ENCODE assay signal across 1 cellular context in the genomic region with DNA sequence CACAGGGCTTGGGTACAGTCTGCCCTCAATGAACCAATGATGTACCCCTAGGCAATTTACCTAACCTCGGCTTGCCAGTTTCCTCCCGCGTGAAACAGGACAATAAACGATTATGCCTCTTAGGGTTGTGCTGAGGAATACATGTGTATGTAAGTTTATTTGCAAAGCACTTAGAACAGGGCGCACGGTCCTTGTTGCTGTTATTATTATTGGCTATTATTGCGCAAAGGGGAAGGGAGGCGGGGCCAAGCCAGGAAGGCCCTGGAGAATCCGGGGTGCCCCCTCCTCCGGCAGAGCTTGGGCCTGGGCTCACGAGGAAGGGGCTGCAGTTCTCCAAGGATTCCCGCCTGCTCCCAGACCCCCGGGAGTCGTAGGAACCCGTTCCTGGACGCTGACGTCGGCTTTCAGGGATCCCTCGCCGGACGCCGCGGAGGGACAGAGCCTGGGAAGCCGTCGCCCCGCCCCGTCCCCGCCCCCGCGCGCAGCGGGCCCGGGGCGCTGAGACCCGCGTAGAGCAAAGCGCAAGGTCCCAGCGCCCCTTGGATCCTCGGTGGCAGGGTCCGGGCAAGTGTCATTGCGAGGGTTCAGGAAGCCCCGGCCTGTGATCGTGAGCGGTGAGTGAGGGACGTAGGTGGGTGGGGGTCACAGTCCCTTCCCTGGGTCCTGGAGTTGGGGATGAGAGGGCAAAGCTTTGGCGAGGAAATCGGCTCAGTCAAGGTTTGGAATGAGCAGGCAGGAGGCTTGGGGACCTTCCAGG.
TF ChIP-seq lines count a peak whose summit lies in the region.

A gene (plus strand): TSS at position 293 of the 757 bp plus-strand sequence. CDS start 1,777 bp downstream, outside the sequence.

TF ChIP-seq in liver, 16 proteins besides CTCF, POLR2A, EP300 and RAD21 (continued from another document):
- TF ChIP-seq, protein P1, sequence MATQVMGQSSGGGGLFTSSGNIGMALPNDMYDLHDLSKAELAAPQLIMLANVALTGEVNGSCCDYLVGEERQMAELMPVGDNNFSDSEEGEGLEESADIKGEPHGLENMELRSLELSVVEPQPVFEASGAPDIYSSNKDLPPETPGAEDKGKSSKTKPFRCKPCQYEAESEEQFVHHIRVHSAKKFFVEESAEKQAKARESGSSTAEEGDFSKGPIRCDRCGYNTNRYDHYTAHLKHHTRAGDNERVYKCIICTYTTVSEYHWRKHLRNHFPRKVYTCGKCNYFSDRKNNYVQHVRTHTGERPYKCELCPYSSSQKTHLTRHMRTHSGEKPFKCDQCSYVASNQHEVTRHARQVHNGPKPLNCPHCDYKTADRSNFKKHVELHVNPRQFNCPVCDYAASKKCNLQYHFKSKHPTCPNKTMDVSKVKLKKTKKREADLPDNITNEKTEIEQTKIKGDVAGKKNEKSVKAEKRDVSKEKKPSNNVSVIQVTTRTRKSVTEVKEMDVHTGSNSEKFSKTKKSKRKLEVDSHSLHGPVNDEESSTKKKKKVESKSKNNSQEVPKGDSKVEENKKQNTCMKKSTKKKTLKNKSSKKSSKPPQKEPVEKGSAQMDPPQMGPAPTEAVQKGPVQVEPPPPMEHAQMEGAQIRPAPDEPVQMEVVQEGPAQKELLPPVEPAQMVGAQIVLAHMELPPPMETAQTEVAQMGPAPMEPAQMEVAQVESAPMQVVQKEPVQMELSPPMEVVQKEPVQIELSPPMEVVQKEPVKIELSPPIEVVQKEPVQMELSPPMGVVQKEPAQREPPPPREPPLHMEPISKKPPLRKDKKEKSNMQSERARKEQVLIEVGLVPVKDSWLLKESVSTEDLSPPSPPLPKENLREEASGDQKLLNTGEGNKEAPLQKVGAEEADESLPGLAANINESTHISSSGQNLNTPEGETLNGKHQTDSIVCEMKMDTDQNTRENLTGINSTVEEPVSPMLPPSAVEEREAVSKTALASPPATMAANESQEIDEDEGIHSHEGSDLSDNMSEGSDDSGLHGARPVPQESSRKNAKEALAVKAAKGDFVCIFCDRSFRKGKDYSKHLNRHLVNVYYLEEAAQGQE (IDR thresholded peaks at IDR 0.05) = no peak
- TF ChIP-seq, protein P2, sequence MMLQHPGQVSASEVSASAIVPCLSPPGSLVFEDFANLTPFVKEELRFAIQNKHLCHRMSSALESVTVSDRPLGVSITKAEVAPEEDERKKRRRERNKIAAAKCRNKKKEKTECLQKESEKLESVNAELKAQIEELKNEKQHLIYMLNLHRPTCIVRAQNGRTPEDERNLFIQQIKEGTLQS (IDR thresholded peaks at IDR 0.05) = no peak
